ENCODE assay signal across 12 cellular contexts in genomic region chr7:98203261-98203963, GRCh38. TPM values are rescaled to one million over a fixed set of nuclear protein-coding genes. Genes with fewer than 3 reads are reported as not detected.
A peak's percentile ranks its signal among the peaks of the same experiment; 100 is the strongest.
DNase-seq lines count a peak whose midpoint lies in the region; ATAC-seq and TF ChIP-seq lines count a peak whose summit lies in the region.
"Had no signal": no experiment of that assay in that cellular context is flagged by ENCODE, and none has a peak within 500 bp of the region (broad histone marks: within the 10 kb centered on the region; RNA-seq: fewer than 3 reads in every experiment).

No MANE protein-coding gene starts in this region.

- H3K9me3 Mint-ChIP-seq in activated T-cell treated with anti-CD3 and anti-CD28 coated beads, Interleukin-2, amount 50 U/mL, for 24 hours: peaks cover 4% of the 10 kb centered on the region
- H3K9me3 Mint-ChIP-seq in activated naive CD4-positive, alpha-beta T cell treated with anti-CD3 and anti-CD28 coated beads, Interleukin-2, amount 50 U/mL, for 72 hours: no peaks in the 10 kb centered on the region

- peak; percentile 29 for ATAC-seq in GM21786 (IDR thresholded peaks at IDR 0.05; ENCODE audit: unreplicated experiment)
- peak; percentile 8 for ATAC-seq in stimulated activated naive CD8-positive, alpha-beta T cell treated with anti-CD3 and anti-CD28 coated beads, Interleukin-15, Interleukin-2, amounts not matched to agents 100 U/mL and 50 U/mL, for 24 hours
- ATAC-seq in activated naive CD4-positive, alpha-beta T cell treated with anti-CD3 and anti-CD28 coated beads, Interleukin-2, amount 50 U/mL, for 72 hours: no peak

- H3K27ac ChIP-seq in KMS-11: peak overlapping the region; percentile 95
- H3K27ac ChIP-seq: parathyroid adenoma, RWPE1 had no signal

- no peaks in the 10 kb centered on the region for H3K27me3 ChIP-seq in KMS-11 (ENCODE audit: insufficient read depth, low read depth)

- no peaks in the 10 kb centered on the region; the same call in 1 of the 2 replicates for H3K36me3 ChIP-seq in KMS-11 (ENCODE audit: insufficient read depth)

- H3K4me1 ChIP-seq in KMS-11 (ENCODE audit: low read depth, poor library complexity, severe bottlenecking): peaks cover 50% of the 10 kb centered on the region
- H3K4me1 ChIP-seq: parathyroid adenoma had no signal

- H3K4me2 ChIP-seq in KMS-11: peak overlapping the region; percentile 79

- TF ChIP-seq CTCF in KMS-11 (conservative IDR thresholded peaks at IDR 0.05; ENCODE audit: low read depth, low read length): no peak

- H3K79me2 ChIP-seq in KMS-11 (ENCODE audit: insufficient read depth, low read depth): peaks cover 7% of the 10 kb centered on the region
- H3K79me2 ChIP-seq: parathyroid adenoma had no signal

- H3K9ac ChIP-seq in KMS-11: peak overlapping the region; percentile 84
- H3K9ac ChIP-seq: parathyroid adenoma had no signal

- no peaks in the 10 kb centered on the region for H3K27me3 Mint-ChIP-seq in activated T-cell treated with anti-CD3 and anti-CD28 coated beads, Interleukin-2, amount 50 U/mL, for 24 hours

- peaks cover 60% of the 10 kb centered on the region for H3K4me1 Mint-ChIP-seq in activated T-cell treated with anti-CD3 and anti-CD28 coated beads, Interleukin-2, amount 50 U/mL, for 24 hours (ENCODE audit: low read depth)

- H3K4me3 Mint-ChIP-seq in activated T-cell treated with anti-CD3 and anti-CD28 coated beads, Interleukin-2, amount 50 U/mL, for 24 hours: peak overlapping the region; percentile 67

- peaks cover 63% of the 10 kb centered on the region for H3K36me3 Mint-ChIP-seq in activated T-cell treated with anti-CD3 and anti-CD28 coated beads, Interleukin-2, amount 50 U/mL, for 24 hours (ENCODE audit: low read depth)
- H3K36me3 Mint-ChIP-seq in activated naive CD4-positive, alpha-beta T cell treated with anti-CD3 and anti-CD28 coated beads, Interleukin-2, amount 50 U/mL, for 72 hours: peaks cover 22 to 27% of the 10 kb centered on the region in 2 donors

- no peak overlapping the region for H3K4me3 ChIP-seq in KMS-11 (IDR thresholded peaks at IDR 0.05; ENCODE audit: insufficient read depth, low read depth, low read length)

- H4K20me1 ChIP-seq in KMS-11 (ENCODE audit: insufficient read depth): no peaks in the 10 kb centered on the region

- H3K27ac Mint-ChIP-seq in activated T-cell treated with anti-CD3 and anti-CD28 coated beads, Interleukin-2, amount 50 U/mL, for 24 hours: peak overlapping the region; percentile 95
- peak overlapping the region in 1 of 2 donors; percentile 86 for H3K27ac Mint-ChIP-seq in activated naive CD4-positive, alpha-beta T cell treated with anti-CD3 and anti-CD28 coated beads, Interleukin-2, amount 50 U/mL, for 72 hours

- peak overlapping the region; percentile 72 for H2AFZ ChIP-seq in KMS-11 (ENCODE audit: low read depth)
- H2AFZ ChIP-seq: parathyroid adenoma had no signal

- DNase-seq in activated T-cell treated with anti-CD3 and anti-CD28 coated beads, Interleukin-2, amount 50 U/mL, for 24 hours: peak; percentile 48
- DNase-seq in activated T-cell treated with anti-CD3 and anti-CD28 coated beads for 4 hours: no peak
- DNase-seq in stimulated activated naive CD8-positive, alpha-beta T cell treated with anti-CD3 and anti-CD28 coated beads, Interleukin-15, Interleukin-2, amounts not matched to agents 100 U/mL and 50 U/mL, for 24 hours: peak; percentile 45
- no peak for DNase-seq in NCI-H1417 treated with DMSO at 0.1 percent for 48 hours (lab: John Stamatoyannopoulos, UW)
- DNase-seq in AG20443 (ENCODE audit: low spot score): no peak
- DNase-seq in activated naive CD4-positive, alpha-beta T cell treated with anti-CD3 and anti-CD28 coated beads, Interleukin-2, amount 50 U/mL, for 72 hours (ENCODE audit: low spot score in 2 of 2): no peak
- DNase-seq: left cardiac atrium, NCI-H1694 had no signal

RNA-seq across cellular contexts. Expression of gene BHLHA15, which starts 7.8 kb away (rescaled TPM):
- under 1 TPM in 1 of 2 donors, not detected in 1; 0.66 TPM for total RNA-seq in activated naive CD4-positive, alpha-beta T cell treated with anti-CD3 and anti-CD28 coated beads, Interleukin-2, amount 50 U/mL, for 72 hours

RNA-seq across cellular contexts. Expression of gene TECPR1, which starts 48.6 kb away (rescaled TPM):
- total RNA-seq in activated naive CD4-positive, alpha-beta T cell treated with anti-CD3 and anti-CD28 coated beads, Interleukin-2, amount 50 U/mL, for 72 hours: 10 to 100 TPM; 37.9 to 62.0 TPM

Comparison
In these comparisons a context has a peak if more than half of its experiments do, and no peak if none do; other contexts are left out.
1. DNase-seq: peak in activated T-cell treated with anti-CD3 and anti-CD28 coated beads, Interleukin-2, amount 50 U/mL, for 24 hours (single experiment) and stimulated activated naive CD8-positive, alpha-beta T cell treated with anti-CD3 and anti-CD28 coated beads, Interleukin-15, Interleukin-2, amounts not matched to agents 100 U/mL and 50 U/mL, for 24 hours (single experiment); none in activated T-cell treated with anti-CD3 and anti-CD28 coated beads for 4 hours (single experiment), NCI-H1417 treated with DMSO at 0.1 percent for 48 hours (single experiment), AG20443 (single experiment) and activated naive CD4-positive, alpha-beta T cell treated with anti-CD3 and anti-CD28 coated beads, Interleukin-2, amount 50 U/mL, for 72 hours (0 of 2).
2. ATAC-seq: peak in GM21786 (single experiment) and stimulated activated naive CD8-positive, alpha-beta T cell treated with anti-CD3 and anti-CD28 coated beads, Interleukin-15, Interleukin-2, amounts not matched to agents 100 U/mL and 50 U/mL, for 24 hours (single experiment); none in activated naive CD4-positive, alpha-beta T cell treated with anti-CD3 and anti-CD28 coated beads, Interleukin-2, amount 50 U/mL, for 72 hours (0 of 2).